In genomic region chr6:31114970-31115849, GRCh38 we compare ENCODE assay signal across 9 cellular contexts. TPM values are rescaled to one million over a fixed set of nuclear protein-coding genes. Genes with fewer than 3 reads are reported as not detected.
A peak's percentile ranks its signal among the peaks of the same experiment; 100 is the strongest.
DNase-seq lines count a peak whose midpoint lies in the region; ATAC-seq and TF ChIP-seq lines count a peak whose summit lies in the region.
"Had no signal": no experiment of that assay in that cellular context is flagged by ENCODE, and none has a peak within 500 bp of the region (broad histone marks: within the 10 kb centered on the region; RNA-seq: fewer than 3 reads in every experiment).

No MANE protein-coding gene starts in this region.

- H3K79me2 ChIP-seq in OCI-LY1 (ENCODE audit: insufficient read depth, low read length) (no peaks in the 10 kb centered on the region), fibroblast of lung (ENCODE audit: control insufficient read depth, insufficient read depth, low read length) (no peaks in the 10 kb centered on the region), parathyroid adenoma (peaks cover 8% of the 10 kb centered on the region)

- CTCF ChIA-PET in CD4-positive, alpha-beta T cell (lab: Charles Lee) = no interaction called here

- TF ChIP-seq CTCF in CD4-positive, alpha-beta T cell (IDR thresholded peaks at IDR 0.05) = peak; percentile 44
- peak; percentile 28; the same call in 1 of the 2 replicates for TF ChIP-seq CTCF in OCI-LY1 (IDR thresholded peaks at IDR 0.05; ENCODE audit: low read length)
- peak; percentile 18 to 35 for TF ChIP-seq CTCF in fibroblast of lung (conservative IDR thresholded peaks at IDR 0.05 in 1 of 2, IDR thresholded peaks at IDR 0.05 in 1 of 2; ENCODE audit: low read depth in 1 of 2, low read length in 2 of 2)
- TF ChIP-seq CTCF in parathyroid adenoma (IDR thresholded peaks at IDR 0.05) = peak; percentile 37

- no peak overlapping the region for H3K27ac Mint-ChIP-seq in CD4-positive, alpha-beta T cell
- no peak overlapping the region for H3K27ac Mint-ChIP-seq in effector memory CD8-positive, alpha-beta T cell

- no peak overlapping the region for H3K9ac ChIP-seq in OCI-LY1 (ENCODE audit: low read length)
- H3K9ac ChIP-seq in fibroblast of lung (ENCODE audit: insufficient read depth, low read length) = no peak overlapping the region
- no peak overlapping the region for H3K9ac ChIP-seq in parathyroid adenoma

- H3K27ac ChIP-seq in CD4-positive, alpha-beta T cell (ENCODE audit: low read depth, low read length) = no peak overlapping the region
- no peak overlapping the region for H3K27ac ChIP-seq in OCI-LY1 (ENCODE audit: low read depth, low read length, poor library complexity, severe bottlenecking)
- peak overlapping the region; percentile 31 for H3K27ac ChIP-seq in fibroblast of lung (ENCODE audit: insufficient read depth, low read length)
- peak overlapping the region; percentile 85 for H3K27ac ChIP-seq in parathyroid adenoma

- no peaks in the 10 kb centered on the region for H4K20me1 ChIP-seq in OCI-LY1 (ENCODE audit: insufficient read depth, low read length)
- no peaks in the 10 kb centered on the region for H4K20me1 ChIP-seq in fibroblast of lung (ENCODE audit: control insufficient read depth, extremely low read depth, insufficient read depth, low read length)

- H3K9me3 Mint-ChIP-seq in CD4-positive, alpha-beta T cell = no peaks in the 10 kb centered on the region
- H3K9me3 Mint-ChIP-seq in effector memory CD8-positive, alpha-beta T cell = no peaks in the 10 kb centered on the region

- peak; percentile 78 for ATAC-seq in CD4-positive, alpha-beta T cell (ENCODE audit: poor library complexity)
- ATAC-seq in effector memory CD8-positive, alpha-beta T cell (replicated peaks) = no peak

- no peak overlapping the region for H2AFZ ChIP-seq in OCI-LY1 (ENCODE audit: low read length)
- no peak overlapping the region for H2AFZ ChIP-seq in fibroblast of lung (ENCODE audit: low read length)
- peak overlapping the region; percentile 78 for H2AFZ ChIP-seq in parathyroid adenoma

- H3K4me3 Mint-ChIP-seq in CD4-positive, alpha-beta T cell = no peak overlapping the region
- no peak overlapping the region for H3K4me3 Mint-ChIP-seq in effector memory CD8-positive, alpha-beta T cell

- no peaks in the 10 kb centered on the region for H3K9me3 ChIP-seq in CD4-positive, alpha-beta T cell (ENCODE audit: control insufficient read depth, low read length)
- H3K9me3 ChIP-seq in OCI-LY1 (ENCODE audit: low read length) (no peaks in the 10 kb centered on the region), fibroblast of lung (ENCODE audit: control insufficient read depth, insufficient read depth, low read depth, low read length) (no peaks in the 10 kb centered on the region), parathyroid adenoma (ENCODE audit: control insufficient read depth, low read length) (no peaks in the 10 kb centered on the region), MG63 (no peaks in the 10 kb centered on the region)

- H3K4me1 Mint-ChIP-seq in CD4-positive, alpha-beta T cell (ENCODE audit: low read depth) = peaks cover 11% of the 10 kb centered on the region
- H3K4me1 Mint-ChIP-seq in effector memory CD8-positive, alpha-beta T cell (ENCODE audit: low read depth in 2 of 2) = peaks cover 3 to 4% of the 10 kb centered on the region in 2 donors

- intact Hi-C loops in CD4-positive, alpha-beta T cell (cut with DNase I, micrococcal nuclease) = loop anchor here in 1 of 2 experiments (1.0 to 10.0 kb wide), 2 partner anchors 35 to 180 kb away; partner anchors contain the start of gene SFTA2

- H3K4me3 ChIP-seq in OCI-LY1 (ENCODE audit: low read depth, low read length, poor library complexity, severe bottlenecking) (no peak overlapping the region), fibroblast of lung (replicated peaks in 1 of 4; ENCODE audit: control extremely low read depth in 1 of 4, insufficient read depth in 1 of 4, low read depth in 3 of 4, low read length in 4 of 4) (peak overlapping the region in 2 of 4 experiments; percentile 26 to 31), parathyroid adenoma (ENCODE audit: low read depth, low read length) (no peak overlapping the region), MG63 (no peak overlapping the region)

- DNase-seq in CD4-positive, alpha-beta T cell = no peak
- DNase-seq in fibroblast of lung (ENCODE audit: low read depth in 2 of 2) (peak; percentile 56 to 58), DMS79 (lab: John Stamatoyannopoulos, UW) (no peak), MG63 (no peak), occipital lobe (lab: John Stamatoyannopoulos, UW) (no peak)
- no peak for DNase-seq in effector memory CD8-positive, alpha-beta T cell
- DNase-seq: activated CD4-positive, CD25-positive, alpha-beta regulatory T cell had no signal

- no peaks in the 10 kb centered on the region for H3K36me3 ChIP-seq in OCI-LY1 (ENCODE audit: insufficient read depth, low read length)
- no peaks in the 10 kb centered on the region for H3K36me3 ChIP-seq in fibroblast of lung (ENCODE audit: control insufficient read depth, insufficient read depth, low read length)
- H3K36me3 ChIP-seq in parathyroid adenoma (ENCODE audit: control insufficient read depth, insufficient read depth, low read length) = no peaks in the 10 kb centered on the region
- H3K36me3 ChIP-seq in MG63 = no peaks in the 10 kb centered on the region

- H3K4me1 ChIP-seq in OCI-LY1 (ENCODE audit: insufficient read depth, low read length, severe bottlenecking) (no peaks in the 10 kb centered on the region), fibroblast of lung (ENCODE audit: control insufficient read depth, extremely low read depth, insufficient read depth, low read length) (peaks cover 19% of the 10 kb centered on the region), parathyroid adenoma (peaks cover 31% of the 10 kb centered on the region)

- H3K4me2 ChIP-seq in OCI-LY1 (ENCODE audit: low read length) (no peak overlapping the region), fibroblast of lung (ENCODE audit: extremely low read depth, insufficient read depth, low read length) (peak overlapping the region; percentile 51), parathyroid adenoma (ENCODE audit: low read length) (peak overlapping the region; percentile 37)

- no peaks in the 10 kb centered on the region for H3F3A ChIP-seq in OCI-LY1 (ENCODE audit: insufficient read depth, low read length)

- H3K36me3 Mint-ChIP-seq in CD4-positive, alpha-beta T cell (ENCODE audit: low read depth) = no peaks in the 10 kb centered on the region
- peaks cover 6% of the 10 kb centered on the region for H3K36me3 Mint-ChIP-seq in effector memory CD8-positive, alpha-beta T cell (ENCODE audit: insufficient read depth)

- no peaks in the 10 kb centered on the region for H3K9me2 ChIP-seq in OCI-LY1 (ENCODE audit: low read depth, low read length)

- no peaks in the 10 kb centered on the region for H3K27me3 ChIP-seq in CD4-positive, alpha-beta T cell (ENCODE audit: control insufficient read depth, insufficient read depth, low read length)
- H3K27me3 ChIP-seq in OCI-LY1 (ENCODE audit: insufficient read depth, low read length) = peaks cover 5% of the 10 kb centered on the region; the same call in 1 of the 2 replicates
- peaks cover 7% of the 10 kb centered on the region for H3K27me3 ChIP-seq in fibroblast of lung (ENCODE audit: control insufficient read depth, insufficient read depth, low read length)
- H3K27me3 ChIP-seq in parathyroid adenoma (ENCODE audit: control insufficient read depth, insufficient read depth, low read length) = no peaks in the 10 kb centered on the region
- H3K27me3 ChIP-seq in MG63 = no peaks in the 10 kb centered on the region

- POLR2A ChIA-PET in CD4-positive, alpha-beta T cell (lab: Charles Lee) = interaction anchor here (1.0 to 1.3 kb wide), 3 partner anchors 21 to 36 kb away, joined by 3 to 5 read pairs (median 5); no protein-coding TSS in a partner anchor

- H3K27me3 Mint-ChIP-seq in CD4-positive, alpha-beta T cell = peaks cover 7% of the 10 kb centered on the region
- H3K27me3 Mint-ChIP-seq in effector memory CD8-positive, alpha-beta T cell = peaks cover 46 to 89% of the 10 kb centered on the region in 2 donors

RNA-seq across cellular contexts. Expression of gene PSORS1C1, which starts 0.6 kb away (rescaled TPM):
- not detected for total RNA-seq in CD4-positive, alpha-beta T cell
- total RNA-seq in fibroblast of lung = 0.66 and 1.8 TPM in 2 replicates
- 0.40 and 0.41 TPM in 2 replicates for polyA plus RNA-seq in fibroblast of lung
- polyA plus RNA-seq in fibroblast of lung (2012) = 1.0 and 1.4 TPM in 2 replicates
- polyA minus RNA-seq in fibroblast of lung (ENCODE audit: low replicate concordance) = 0.59 and 1.8 TPM in 2 replicates
- not detected in 2 replicates for total RNA-seq in MG63 (2014; rRNA removed; shearing (Covaris generic); ENCODE audit: low replicate concordance)
- not detected for total RNA-seq in occipital lobe

RNA-seq across cellular contexts. Expression of gene C6orf15, which starts 2.8 kb away (rescaled TPM):
- not detected for total RNA-seq in CD4-positive, alpha-beta T cell
- total RNA-seq in fibroblast of lung (not detected in 2 replicates), occipital lobe (not detected)
- not detected in 2 replicates for polyA plus RNA-seq in fibroblast of lung
- polyA plus RNA-seq in fibroblast of lung (2012) = not detected in 2 replicates
- polyA minus RNA-seq in fibroblast of lung (ENCODE audit: low replicate concordance) = not detected in 2 replicates
- total RNA-seq in MG63 (2014; rRNA removed; shearing (Covaris generic); ENCODE audit: low replicate concordance) = 0.91 TPM in 1 of 2 replicates, not detected in the other

RNA-seq across cellular contexts. Expression of gene CDSN, which starts 5.0 kb away (rescaled TPM):
- not detected for total RNA-seq in CD4-positive, alpha-beta T cell
- total RNA-seq in fibroblast of lung (not detected in 2 replicates), occipital lobe (not detected)
- polyA plus RNA-seq in fibroblast of lung = not detected in 2 replicates
- not detected in 2 replicates for polyA plus RNA-seq in fibroblast of lung (2012)
- not detected in 2 replicates for polyA minus RNA-seq in fibroblast of lung (ENCODE audit: low replicate concordance)
- not detected in 2 replicates for total RNA-seq in MG63 (2014; rRNA removed; shearing (Covaris generic); ENCODE audit: low replicate concordance)

RNA-seq across cellular contexts. Expression of gene PSORS1C2, which starts 23.7 kb away (rescaled TPM):
- not detected for total RNA-seq in CD4-positive, alpha-beta T cell
- total RNA-seq in fibroblast of lung (not detected in 2 replicates), occipital lobe (not detected)
- not detected in 2 replicates for polyA plus RNA-seq in fibroblast of lung
- not detected in 2 replicates for polyA plus RNA-seq in fibroblast of lung (2012)
- not detected in 2 replicates for polyA minus RNA-seq in fibroblast of lung (ENCODE audit: low replicate concordance)
- total RNA-seq in MG63 (2014; rRNA removed; shearing (Covaris generic); ENCODE audit: low replicate concordance) = not detected in 2 replicates

RNA-seq across cellular contexts. Expression of gene CCHCR1, which starts 42.4 kb away (rescaled TPM):
- 10 to 100 TPM; 17.5 to 18.2 TPM for total RNA-seq in CD4-positive, alpha-beta T cell
- total RNA-seq in fibroblast of lung = 19.0 and 19.3 TPM in 2 replicates
- polyA plus RNA-seq in fibroblast of lung = 7.4 and 8.9 TPM in 2 replicates
- 11.7 and 17.4 TPM in 2 replicates for polyA plus RNA-seq in fibroblast of lung (2012)
- polyA minus RNA-seq in fibroblast of lung (ENCODE audit: low replicate concordance) = 6.6 and 24.3 TPM in 2 replicates
- total RNA-seq in MG63 (2014; rRNA removed; shearing (Covaris generic); ENCODE audit: low replicate concordance) = 9.6 and 21.7 TPM in 2 replicates
- total RNA-seq in occipital lobe = 7.6 TPM

Comparison
In these comparisons a context has a peak if more than half of its experiments do, and no peak if none do; other contexts are left out.
1. DNase-seq: peak in fibroblast of lung (2 of 2); none in CD4-positive, alpha-beta T cell (0 of 10), DMS79 (single experiment), MG63 (single experiment), effector memory CD8-positive, alpha-beta T cell (0 of 3) and occipital lobe (single experiment).
2. H3K27ac ChIP-seq: peak in fibroblast of lung (single experiment) and parathyroid adenoma (single experiment); none in CD4-positive, alpha-beta T cell (single experiment) and OCI-LY1 (single experiment).
3. Peak in every context shown above with its lines, with median percentiles within 50 percentile points of each other: CTCF ChIP-seq.